In the genomic region with DNA sequence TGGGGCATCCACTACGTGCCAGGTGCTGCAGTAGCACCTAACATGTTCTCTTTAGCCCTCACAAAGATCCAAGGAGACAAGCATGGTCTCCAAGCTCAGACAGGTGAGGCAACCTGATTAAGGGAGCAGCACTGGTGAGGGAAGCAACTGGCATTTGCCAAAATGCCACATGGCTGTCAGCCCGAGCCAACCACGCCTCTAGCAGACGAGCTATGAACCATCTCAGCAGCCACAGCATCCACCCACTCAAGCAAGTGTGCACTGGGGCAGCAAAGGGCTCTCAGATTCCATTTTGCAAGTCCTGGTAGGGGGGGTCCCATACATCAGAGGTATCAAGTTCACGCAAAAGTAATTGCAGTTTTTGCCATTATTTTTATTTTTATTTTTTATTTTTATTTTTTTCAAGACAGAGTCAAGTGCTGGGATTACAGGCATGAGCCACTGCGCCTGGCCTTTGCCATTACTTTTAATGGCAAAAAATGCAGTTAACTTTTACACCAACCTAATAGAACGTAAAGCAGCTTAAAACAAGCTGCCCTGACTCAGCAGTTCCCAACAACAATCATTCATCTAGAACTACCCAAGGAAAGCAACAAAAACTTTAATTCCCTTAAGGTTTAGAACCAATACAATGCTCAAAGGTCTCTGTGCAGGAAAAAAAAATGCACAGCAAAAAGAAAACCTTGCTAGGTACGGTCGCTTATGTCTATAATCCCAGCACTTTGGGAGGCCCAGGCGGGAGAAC, we compare ENCODE assay signal across 25 cellular contexts. TPM values are rescaled to one million over a fixed set of nuclear protein-coding genes. Genes with fewer than 3 reads are reported as not detected.
DNase-seq lines count a peak whose midpoint lies in the region; TF ChIP-seq lines count a peak whose summit lies in the region.
"Had no signal": no experiment of that assay in that cellular context is flagged by ENCODE, and none has a peak within 500 bp of the region (broad histone marks: within the 10 kb centered on the region; RNA-seq: fewer than 3 reads in every experiment).

No MANE protein-coding gene starts in this region.

- POLR2A ChIA-PET in activated CD4-positive, alpha-beta T cell treated with anti-CD3 and anti-CD28 coated beads, Interleukin-2, amount 10 ng/mL, durations not matched to agents 7 days and 5 days (lab: Charles Lee) = no interaction called here

- H3K36me3 ChIP-seq in ovary = no peaks in the 10 kb centered on the region

- no peaks in the 10 kb centered on the region for H3K27me3 Mint-ChIP-seq in activated CD4-positive, alpha-beta T cell treated with anti-CD3 and anti-CD28 coated beads, Interleukin-2, amount 10 ng/mL, durations not matched to agents 7 days and 5 days
- no peaks in the 10 kb centered on the region for H3K27me3 Mint-ChIP-seq in activated naive CD8-positive, alpha-beta T cell
- H3K27me3 Mint-ChIP-seq: activated CD8-positive, alpha-beta memory T cell treated with anti-CD3 and anti-CD28 coated beads, Interleukin-2, amount 10 ng/mL, durations not matched to agents 7 days and 5 days; naive thymus-derived CD8-positive, alpha-beta T cell had no signal

- no peak overlapping the region for H3K27ac ChIP-seq in ovary
- H3K27ac ChIP-seq: body of pancreas, thoracic aorta had no signal

- peak; percentile 24 for DNase-seq in activated CD4-positive, alpha-beta T cell treated with anti-CD3 and anti-CD28 coated beads for 48 hours
- no peak for DNase-seq in activated CD4-positive, alpha-beta T cell treated with anti-CD3 and anti-CD28 coated beads, Interleukin-2, amount 10 ng/mL, durations not matched to agents 7 days and 5 days
- DNase-seq in GM10266 (ENCODE audit: extremely low spot score) (peak; percentile 21), occipital lobe (lab: John Stamatoyannopoulos, UW) (peak; percentile 35), NCI-H2107 (lab: John Stamatoyannopoulos, UW) (no peak), RPMI8226 (no peak), ovary (no peak)
- DNase-seq: activated CD8-positive, alpha-beta memory T cell treated with anti-CD3 and anti-CD28 coated beads, Interleukin-2, amount 10 ng/mL, durations not matched to agents 7 days and 5 days; activated naive CD4-positive, alpha-beta T cell treated with anti-CD3 and anti-CD28 coated beads, Interleukin-2, amount 50 U/mL, for 16 hours; body of pancreas; cortex of kidney; DND-41; hippocampal formation; naive thymus-derived CD8-positive, alpha-beta T cell; NCI-H2029; NCI-H510A treated with DMSO at 0.1 percent for 48 hours; SIG-M5; small intestine; stimulated activated CD8-positive, alpha-beta memory T cell treated with anti-CD3 and anti-CD28 coated beads, Interleukin-4, amount 100 ng/mL, for 48 hours; T-helper 1 cell had no signal

- TF ChIP-seq CTCF in GM10266 (IDR thresholded peaks at IDR 0.05; ENCODE audit: control insufficient read depth, insufficient read depth, low read depth, missing control alignments) (no peak), ovary (IDR thresholded peaks at IDR 0.05) (no peak)

- no peak for TF ChIP-seq EP300 in ovary (IDR thresholded peaks at IDR 0.05)

- no peaks in the 10 kb centered on the region for H3K9me3 ChIP-seq in ovary
- H3K9me3 ChIP-seq: body of pancreas, thoracic aorta had no signal

- CTCF ChIA-PET in activated CD4-positive, alpha-beta T cell treated with anti-CD3 and anti-CD28 coated beads, Interleukin-2, amount 10 ng/mL, durations not matched to agents 7 days and 5 days (lab: Charles Lee) = interaction anchor here (0.8 to 1.4 kb wide), 6 partner anchors 9 to 23 kb away, joined by 3 to 4 read pairs (median 3); no protein-coding TSS in a partner anchor

- intact Hi-C loops in ovary (cut with DNase I) = no loop called here

- no peak overlapping the region for H3K27ac Mint-ChIP-seq in activated CD4-positive, alpha-beta T cell treated with anti-CD3 and anti-CD28 coated beads, Interleukin-2, amount 10 ng/mL, durations not matched to agents 7 days and 5 days
- H3K27ac Mint-ChIP-seq in activated naive CD8-positive, alpha-beta T cell = peak overlapping the region; percentile 34
- H3K27ac Mint-ChIP-seq: activated CD8-positive, alpha-beta memory T cell treated with anti-CD3 and anti-CD28 coated beads, Interleukin-2, amount 10 ng/mL, durations not matched to agents 7 days and 5 days; progenitor cell of endocrine pancreas had no signal

- peaks cover 2% of the 10 kb centered on the region for H3K4me1 ChIP-seq in ovary (ENCODE audit: insufficient read depth)

- H3K27me3 ChIP-seq in ovary = no peaks in the 10 kb centered on the region
- H3K27me3 ChIP-seq: body of pancreas had no signal

- 93 to 97% (median 93%) methylated on average over 10 of the region's 10 CpGs for WGBS in ovary, 3 donors

- no peaks in the 10 kb centered on the region for H3K36me3 Mint-ChIP-seq in activated CD4-positive, alpha-beta T cell treated with anti-CD3 and anti-CD28 coated beads, Interleukin-2, amount 10 ng/mL, durations not matched to agents 7 days and 5 days (ENCODE audit: low read depth)
- H3K36me3 Mint-ChIP-seq in activated naive CD8-positive, alpha-beta T cell = no peaks in the 10 kb centered on the region
- H3K36me3 Mint-ChIP-seq: activated CD8-positive, alpha-beta memory T cell treated with anti-CD3 and anti-CD28 coated beads, Interleukin-2, amount 10 ng/mL, durations not matched to agents 7 days and 5 days had no signal

- no peak for TF ChIP-seq POLR2A in ovary (IDR thresholded peaks at IDR 0.05)

- H3K4me3 ChIP-seq in ovary = no peak overlapping the region
- H3K4me3 ChIP-seq: body of pancreas, thoracic aorta had no signal

- H3K4me3 Mint-ChIP-seq in activated CD4-positive, alpha-beta T cell treated with anti-CD3 and anti-CD28 coated beads, Interleukin-2, amount 10 ng/mL, durations not matched to agents 7 days and 5 days = no peak overlapping the region
- no peak overlapping the region for H3K4me3 Mint-ChIP-seq in activated naive CD8-positive, alpha-beta T cell
- H3K4me3 Mint-ChIP-seq: activated CD8-positive, alpha-beta memory T cell treated with anti-CD3 and anti-CD28 coated beads, Interleukin-2, amount 10 ng/mL, durations not matched to agents 7 days and 5 days had no signal

- peaks cover 9% of the 10 kb centered on the region for H3K4me1 Mint-ChIP-seq in activated CD4-positive, alpha-beta T cell treated with anti-CD3 and anti-CD28 coated beads, Interleukin-2, amount 10 ng/mL, durations not matched to agents 7 days and 5 days
- H3K4me1 Mint-ChIP-seq in activated naive CD8-positive, alpha-beta T cell (ENCODE audit: low read depth) = peaks cover 30% of the 10 kb centered on the region

- no peaks in the 10 kb centered on the region for H3K9me3 Mint-ChIP-seq in activated CD4-positive, alpha-beta T cell treated with anti-CD3 and anti-CD28 coated beads, Interleukin-2, amount 10 ng/mL, durations not matched to agents 7 days and 5 days
- H3K9me3 Mint-ChIP-seq in activated naive CD8-positive, alpha-beta T cell (ENCODE audit: low read depth) = no peaks in the 10 kb centered on the region
- H3K9me3 Mint-ChIP-seq: naive thymus-derived CD8-positive, alpha-beta T cell had no signal

RNA-seq across cellular contexts. Expression of a gene that starts 36.3 kb away (rescaled TPM):
- total RNA-seq in activated CD4-positive, alpha-beta T cell treated with anti-CD3 and anti-CD28 coated beads, Interleukin-2, amount 10 ng/mL, durations not matched to agents 7 days and 5 days = not detected
- total RNA-seq in occipital lobe = not detected
- 1 to 10 TPM in 1 of 7 donors, under 1 TPM in 4, not detected in 2; 0.24 to 1.6 (median 0.69) TPM for total RNA-seq in ovary
- under 1 TPM in 1 of 2 donors, not detected in 1; 0.11 TPM for polyA plus RNA-seq in ovary
- total RNA-seq: A673; body of pancreas; H4; naive thymus-derived CD8-positive, alpha-beta T cell; thoracic aorta had no signal
- polyA plus RNA-seq: naive thymus-derived CD8-positive, alpha-beta T cell had no signal

Comparison
In these comparisons a context has a peak if more than half of its experiments do, and no peak if none do; other contexts are left out.
1. DNase-seq: peak in activated CD4-positive, alpha-beta T cell treated with anti-CD3 and anti-CD28 coated beads for 48 hours (single experiment), GM10266 (single experiment) and occipital lobe (single experiment); none in activated CD4-positive, alpha-beta T cell treated with anti-CD3 and anti-CD28 coated beads, Interleukin-2, amount 10 ng/mL, durations not matched to agents 7 days and 5 days (single experiment), NCI-H2107 (single experiment), RPMI8226 (single experiment) and ovary (0 of 5).